In the genomic region with DNA sequence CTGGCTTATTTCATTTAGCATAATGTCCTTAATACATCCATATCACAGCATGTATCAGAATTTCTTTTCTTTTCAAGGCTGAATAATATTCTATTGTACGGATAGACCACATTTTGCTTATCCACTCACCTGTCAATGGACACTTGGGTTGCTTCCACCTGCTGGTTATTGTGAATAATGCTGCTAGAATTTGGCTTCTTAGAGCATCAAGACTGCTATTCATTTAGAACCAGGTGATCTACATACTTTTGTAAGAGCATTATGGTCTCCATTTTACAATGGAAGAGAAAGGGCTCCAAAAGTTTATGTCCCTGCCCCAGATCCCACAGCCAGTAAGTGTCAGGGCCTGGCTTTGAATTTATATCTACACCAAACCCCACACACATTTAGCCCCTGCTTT, we compare ENCODE assay signal across 19 cellular contexts.
A peak's percentile ranks its signal among the peaks of the same experiment; 100 is the strongest.
DNase-seq lines count a peak whose midpoint lies in the region; ATAC-seq and TF ChIP-seq lines count a peak whose summit lies in the region.
"Had no signal": no experiment of that assay in that cellular context is flagged by ENCODE, and none has a peak within 500 bp of the region (broad histone marks: within the 10 kb centered on the region; RNA-seq: fewer than 3 reads in every experiment).

No MANE protein-coding gene starts in this region.

- H3K9me3 ChIP-seq in HEK293 (ENCODE audit: control insufficient read depth, insufficient read depth, low read depth, low read length): no peaks in the 10 kb centered on the region
- H3K9me3 ChIP-seq: gastrocnemius medialis, neutrophil had no signal

- no peaks in the 10 kb centered on the region for H3K36me3 ChIP-seq in HEK293 (ENCODE audit: control insufficient read depth in 2 of 2, insufficient read depth in 1 of 2, low read length in 2 of 2)
- H3K36me3 ChIP-seq: gastrocnemius medialis, neutrophil, tibial nerve had no signal

- peak; percentile 70 for DNase-seq in DMS53 (lab: John Stamatoyannopoulos, UW)
- peak; percentile 27 for DNase-seq in RPMI8226
- peak; percentile 2 for DNase-seq in fibroblast of peridontal ligament (ENCODE audit: extremely low read depth)
- no peak for DNase-seq in naive thymus-derived CD8-positive, alpha-beta T cell
- DNase-seq in H4 (ENCODE audit: low spot score): no peak
- DNase-seq in NCI-H1417 treated with DMSO at 0.1 percent for 48 hours (lab: John Stamatoyannopoulos, UW): no peak
- DNase-seq in NOMO-1 treated with DMSO at 0.1 percent for 48 hours (lab: John Stamatoyannopoulos, UW; ENCODE audit: unreplicated experiment): no peak
- DNase-seq: activated CD8-positive, alpha-beta memory T cell treated with anti-CD3 and anti-CD28 coated beads, Interleukin-2, amount 10 ng/mL, durations not matched to agents 7 days and 5 days; activated naive CD4-positive, alpha-beta T cell treated with anti-CD3 and anti-CD28 coated beads, Interleukin-2, amount 10 ng/mL, durations not matched to agents 7 days and 5 days; gastrocnemius medialis; mesenchymal stem cell; NCI-H187; stimulated activated CD4-positive, alpha-beta T cell treated with anti-CD3 and anti-CD28 coated beads, Interleukin-4, amount 100 ng/mL, for 24 hours had no signal

- H3K27ac Mint-ChIP-seq in naive thymus-derived CD8-positive, alpha-beta T cell: no peak overlapping the region
- H3K27ac Mint-ChIP-seq: activated CD8-positive, alpha-beta memory T cell treated with anti-CD3 and anti-CD28 coated beads, Interleukin-2, amount 10 ng/mL, durations not matched to agents 7 days and 5 days; activated naive CD4-positive, alpha-beta T cell treated with anti-CD3 and anti-CD28 coated beads, Interleukin-2, amount 10 ng/mL, durations not matched to agents 7 days and 5 days; CD14-positive monocyte; IgD-negative memory B cell had no signal

- H3K9me3 Mint-ChIP-seq in naive thymus-derived CD8-positive, alpha-beta T cell: peaks cover 0 to 7% (median 0%) of the 10 kb centered on the region in 9 donors

- no peak for ATAC-seq in naive thymus-derived CD8-positive, alpha-beta T cell
- ATAC-seq: activated CD8-positive, alpha-beta memory T cell treated with anti-CD3 and anti-CD28 coated beads, Interleukin-2, amount 10 ng/mL, durations not matched to agents 7 days and 5 days; gastrocnemius medialis had no signal

- CTCF ChIA-PET in HEK293 (lab: Yijun Ruan, JAX): interaction anchor here (0.7 kb wide), 1 partner anchor 244 kb away, joined by 3 read pairs; no protein-coding TSS in a partner anchor

- POLR2A ChIA-PET in HEK293 (lab: Yijun Ruan, JAX): no interaction called here
- POLR2A ChIA-PET in naive thymus-derived CD8-positive, alpha-beta T cell (lab: Charles Lee): no interaction called here

- no peaks in the 10 kb centered on the region for H3K4me1 Mint-ChIP-seq in naive thymus-derived CD8-positive, alpha-beta T cell
- H3K4me1 Mint-ChIP-seq: activated CD8-positive, alpha-beta memory T cell treated with anti-CD3 and anti-CD28 coated beads, Interleukin-2, amount 10 ng/mL, durations not matched to agents 7 days and 5 days; activated naive CD4-positive, alpha-beta T cell treated with anti-CD3 and anti-CD28 coated beads, Interleukin-2, amount 10 ng/mL, durations not matched to agents 7 days and 5 days; brain; CD14-positive monocyte; IgD-negative memory B cell had no signal

- no peak overlapping the region for H3K4me3 ChIP-seq in HEK293 (ENCODE audit: low read depth, low read length)
- H3K4me3 ChIP-seq: gastrocnemius medialis, tibial nerve had no signal

- H3K27ac ChIP-seq in HEK293 (ENCODE audit: extremely low read depth, low read depth, low read length): no peak overlapping the region
- H3K27ac ChIP-seq: gastrocnemius medialis, neutrophil, tibial nerve had no signal

- peaks cover 3 to 24% (median 14%) of the 10 kb centered on the region in 5 donors for H3K27me3 Mint-ChIP-seq in naive thymus-derived CD8-positive, alpha-beta T cell
- H3K27me3 Mint-ChIP-seq: IgD-negative memory B cell had no signal

- no peak overlapping the region for H3K4me3 Mint-ChIP-seq in naive thymus-derived CD8-positive, alpha-beta T cell
- H3K4me3 Mint-ChIP-seq: activated CD8-positive, alpha-beta memory T cell treated with anti-CD3 and anti-CD28 coated beads, Interleukin-2, amount 10 ng/mL, durations not matched to agents 7 days and 5 days; activated naive CD4-positive, alpha-beta T cell treated with anti-CD3 and anti-CD28 coated beads, Interleukin-2, amount 10 ng/mL, durations not matched to agents 7 days and 5 days; brain; CD14-positive monocyte; IgD-negative memory B cell had no signal

- no peak for TF ChIP-seq CTCF in HEK293 (tag by site-specific recombination; IDR thresholded peaks at IDR 0.05)

- no peaks in the 10 kb centered on the region for H3K36me3 Mint-ChIP-seq in naive thymus-derived CD8-positive, alpha-beta T cell
- H3K36me3 Mint-ChIP-seq: activated CD8-positive, alpha-beta memory T cell treated with anti-CD3 and anti-CD28 coated beads, Interleukin-2, amount 10 ng/mL, durations not matched to agents 7 days and 5 days; activated naive CD4-positive, alpha-beta T cell treated with anti-CD3 and anti-CD28 coated beads, Interleukin-2, amount 10 ng/mL, durations not matched to agents 7 days and 5 days; brain; CD14-positive monocyte; IgD-negative memory B cell had no signal

- H3K4me1 ChIP-seq in HEK293 (ENCODE audit: control insufficient read depth, insufficient read depth, low read length): no peaks in the 10 kb centered on the region
- H3K4me1 ChIP-seq: gastrocnemius medialis had no signal

TF ChIP-seq in HEK293, 187 proteins besides CTCF, POLR2A, EP300 and RAD21:
- TF ChIP-seq GLIS2 (tag by site-specific recombination; IDR thresholded peaks at IDR 0.05) (no peak), ZNF621 (tag by site-specific recombination; IDR thresholded peaks at IDR 0.05) (no peak), TRIM28 (IDR thresholded peaks at IDR 0.05; ENCODE audit: borderline replicate concordance, low read length) (peak; percentile 93; the same call in 1 of the 2 replicates), SETDB1 (IDR thresholded peaks at IDR 0.05; ENCODE audit: insufficient read length, low read length) (peak; percentile 71)

Comparison
In these comparisons a context has a peak if more than half of its experiments do, and no peak if none do; other contexts are left out.
1. DNase-seq: peak in DMS53 (single experiment), RPMI8226 (single experiment) and fibroblast of peridontal ligament (single experiment); none in naive thymus-derived CD8-positive, alpha-beta T cell (0 of 10), H4 (single experiment), NCI-H1417 treated with DMSO at 0.1 percent for 48 hours (single experiment) and NOMO-1 treated with DMSO at 0.1 percent for 48 hours (single experiment).